Comparison of ENCODE assay signal across 18 cellular contexts in genomic region chr13:39379667-39380655, GRCh38.
"Had no signal": no experiment of that assay in that cellular context is flagged by ENCODE, and none has a peak within 500 bp of the region (broad histone marks: within the 10 kb centered on the region; RNA-seq: fewer than 3 reads in every experiment).

No MANE protein-coding gene starts in this region.

- H3K27me3 ChIP-seq: sigmoid colon, upper lobe of left lung had no signal

- H3K4me1 ChIP-seq: psoas muscle had no signal

- H3K27ac Mint-ChIP-seq: activated B cell treated with CpG ODN at 0.5 μM for 24 hours; activated CD4-positive, alpha-beta T cell treated with anti-CD3 and anti-CD28 coated beads, Interleukin-2, amount 10 ng/mL, durations not matched to agents 24 days and 14 days; activated naive CD4-positive, alpha-beta T cell treated with anti-CD3 and anti-CD28 coated beads for 36 hours; dendritic cell treated with granulocyte-macrophage colony-stimulating factor and Interleukin-4, amounts not matched to agents 40 ng/mL and 50 ng/mL, for 4 days; effector memory CD8-positive, alpha-beta T cell; naive thymus-derived CD8-positive, alpha-beta T cell had no signal

- H3K27ac ChIP-seq: psoas muscle, sigmoid colon, upper lobe of left lung had no signal

- H3K36me3 ChIP-seq: sigmoid colon, upper lobe of left lung had no signal

- H3K4me3 Mint-ChIP-seq: activated B cell treated with CpG ODN at 0.5 μM for 24 hours; activated CD4-positive, alpha-beta T cell treated with anti-CD3 and anti-CD28 coated beads, Interleukin-2, amount 10 ng/mL, durations not matched to agents 24 days and 14 days; activated naive CD4-positive, alpha-beta T cell treated with anti-CD3 and anti-CD28 coated beads for 36 hours; central memory CD8-positive, alpha-beta T cell; dendritic cell treated with granulocyte-macrophage colony-stimulating factor and Interleukin-4, amounts not matched to agents 40 ng/mL and 50 ng/mL, for 4 days; effector memory CD8-positive, alpha-beta T cell; naive thymus-derived CD8-positive, alpha-beta T cell had no signal

- H3K9me3 ChIP-seq: mucosa of descending colon, psoas muscle, sigmoid colon, upper lobe of left lung had no signal

- H3K36me3 Mint-ChIP-seq: naive thymus-derived CD8-positive, alpha-beta T cell had no signal

- DNase-seq: activated B cell treated with CpG ODN at 0.5 μM for 24 hours; activated CD4-positive, alpha-beta T cell treated with anti-CD3 and anti-CD28 coated beads, Interleukin-2, amount 10 ng/mL, durations not matched to agents 24 days and 14 days; activated naive CD4-positive, alpha-beta T cell treated with anti-CD3 and anti-CD28 coated beads for 36 hours; effector memory CD8-positive, alpha-beta T cell; hypothalamus; mucosa of descending colon; naive thymus-derived CD8-positive, alpha-beta T cell; occipital lobe; psoas muscle; sigmoid colon; stimulated activated CD4-positive, alpha-beta T cell treated with anti-CD3 and anti-CD28 coated beads, Interleukin-12 subunit alpha, Interleukin-12 subunit beta, amount 100 ng/mL, for 4 hours; stimulated activated naive CD4-positive, alpha-beta T cell; substantia nigra; upper lobe of left lung had no signal

- FAIRE-seq: TTC549 had no signal

- H3K27me3 Mint-ChIP-seq: activated B cell treated with CpG ODN at 0.5 μM for 24 hours; dendritic cell treated with granulocyte-macrophage colony-stimulating factor and Interleukin-4, amounts not matched to agents 40 ng/mL and 50 ng/mL, for 4 days; effector memory CD8-positive, alpha-beta T cell had no signal

- H3K9me3 Mint-ChIP-seq: activated B cell treated with CpG ODN at 0.5 μM for 24 hours; activated CD4-positive, alpha-beta T cell treated with anti-CD3 and anti-CD28 coated beads, Interleukin-2, amount 10 ng/mL, durations not matched to agents 24 days and 14 days; activated naive CD4-positive, alpha-beta T cell treated with anti-CD3 and anti-CD28 coated beads for 36 hours; central memory CD8-positive, alpha-beta T cell; dendritic cell treated with granulocyte-macrophage colony-stimulating factor and Interleukin-4, amounts not matched to agents 40 ng/mL and 50 ng/mL, for 4 days; naive thymus-derived CD8-positive, alpha-beta T cell had no signal

- H3K4me1 Mint-ChIP-seq: activated B cell treated with CpG ODN at 0.5 μM for 24 hours; activated CD4-positive, alpha-beta T cell treated with anti-CD3 and anti-CD28 coated beads, Interleukin-2, amount 10 ng/mL, durations not matched to agents 24 days and 14 days; central memory CD8-positive, alpha-beta T cell; naive thymus-derived CD8-positive, alpha-beta T cell had no signal

- H3K4me3 ChIP-seq: mucosa of descending colon, psoas muscle, sigmoid colon, upper lobe of left lung had no signal

- ATAC-seq: effector memory CD8-positive, alpha-beta T cell; esophagus mucosa; mucosa of descending colon; naive thymus-derived CD8-positive, alpha-beta T cell; psoas muscle had no signal
